In the genomic region with DNA sequence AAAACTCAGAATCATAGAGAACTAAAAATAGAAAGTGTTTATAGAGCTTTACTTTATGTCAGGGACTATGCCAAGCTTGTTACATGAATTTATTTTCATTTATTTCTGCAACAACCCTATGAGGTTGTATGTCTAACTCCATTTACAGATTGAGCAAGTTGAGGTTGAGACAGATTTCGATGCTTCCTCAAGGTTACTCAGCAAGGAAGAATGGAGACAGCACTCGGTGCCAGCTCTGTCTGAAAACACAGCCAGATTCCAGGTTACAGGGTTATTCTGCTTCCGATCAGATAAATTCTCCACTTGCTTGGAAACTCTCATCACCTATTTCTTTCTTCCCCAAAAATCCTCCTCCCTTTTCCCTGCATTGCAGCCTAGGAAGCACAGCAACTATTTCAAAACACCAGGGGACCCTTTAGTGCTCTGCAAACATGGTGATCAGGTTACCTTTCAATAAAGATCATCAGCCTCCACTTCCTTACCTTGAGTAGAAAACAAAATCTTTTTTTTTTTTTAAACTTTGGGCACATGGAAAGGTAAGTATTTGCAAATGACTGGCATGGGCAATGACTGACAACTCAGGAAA, we compare ENCODE assay signal across 20 cellular contexts. TPM values are rescaled to one million over a fixed set of nuclear protein-coding genes. Genes with fewer than 3 reads are reported as not detected.
DNase-seq lines count a peak whose midpoint lies in the region; ATAC-seq, FAIRE-seq and TF ChIP-seq lines count a peak whose summit lies in the region.
"Had no signal": no experiment of that assay in that cellular context is flagged by ENCODE, and none has a peak within 500 bp of the region (broad histone marks: within the 10 kb centered on the region; RNA-seq: fewer than 3 reads in every experiment).

No MANE protein-coding gene starts in this region.

- H3K27me3 ChIP-seq in H1 (replicated peaks in 1 of 4; ENCODE audit: control insufficient read depth in 3 of 4, extremely low read depth in 1 of 4, insufficient read depth in 3 of 4, low read length in 3 of 4) (no peaks in the 10 kb centered on the region; a peak in 2 of 7 replicates), body of pancreas (no peaks in the 10 kb centered on the region)

- H2BK20ac ChIP-seq in H1 (ENCODE audit: low read length), result no peak overlapping the region

- intact Hi-C loops in Right ventricle myocardium superior (cut with DNase I), result no loop called here
- intact Hi-C loops in body of pancreas (cut with DNase I), result loop anchor here (10.0 kb wide), 1 partner anchor 98 kb away; no protein-coding TSS in a partner anchor

- H4K20me1 ChIP-seq in H1 (replicated peaks in 1 of 2; ENCODE audit: control insufficient read depth in 1 of 2, insufficient read depth in 2 of 2, low read length in 2 of 2), result no peaks in the 10 kb centered on the region

- TF ChIP-seq RAD21 in H1 (IDR thresholded peaks at IDR 0.05 in 1 of 2, conservative IDR thresholded peaks at IDR 0.05 in 1 of 2; ENCODE audit: low read depth in 2 of 2, low read length in 2 of 2), result no peak

- no peak overlapping the region for H2BK120ac ChIP-seq in H1 (replicated peaks; ENCODE audit: low read depth, low read length)

- H3K4ac ChIP-seq in H1 (replicated peaks; ENCODE audit: insufficient read length, low read depth, low read length), result no peak overlapping the region

- H3K14ac ChIP-seq in H1 (ENCODE audit: insufficient read length), result no peak overlapping the region

- H3K18ac ChIP-seq in H1 (ENCODE audit: extremely low read depth, low read length), result no peak overlapping the region

- H4K5ac ChIP-seq in H1 (ENCODE audit: insufficient read length, low read depth, low read length), result no peak overlapping the region

- H3K4me3 ChIP-seq in H1 (ENCODE audit: extremely low read depth in 1 of 4, insufficient read depth in 2 of 4, low read depth in 3 of 4, low read length in 4 of 4) (no peak overlapping the region), body of pancreas (no peak overlapping the region)
- H3K4me3 ChIP-seq: esophagus squamous epithelium, skin epidermis had no signal

- no peak overlapping the region for H2BK12ac ChIP-seq in H1 (ENCODE audit: low read depth, low read length)

- no peak overlapping the region for H2BK5ac ChIP-seq in H1 (ENCODE audit: low read depth, low read length)

- ATAC-seq in Right ventricle myocardium superior (ENCODE audit: poor library complexity), result no peak
- no peak for ATAC-seq in body of pancreas
- ATAC-seq: Panc1, T-helper 17 cell had no signal

- peak; percentile 64 for DNase-seq in GM04503 (ENCODE audit: low read depth)
- DNase-seq in NCI-H69 (lab: John Stamatoyannopoulos, UW), result peak; percentile 84
- no peak for DNase-seq in H1 (ENCODE audit: low read depth in 1 of 2, low spot score in 2 of 2)
- peak; percentile 53 for DNase-seq in non-pigmented ciliary epithelial cell (ENCODE audit: low read depth)
- DNase-seq in Right ventricle myocardium superior, result no peak
- no peak for DNase-seq in NCI-H2107 (lab: John Stamatoyannopoulos, UW)
- DNase-seq in body of pancreas, result no peak
- no peak for DNase-seq in T-helper 2 cell
- DNase-seq: activated CD4-positive, alpha-beta memory T cell treated with anti-CD3 and anti-CD28 coated beads for 36 hours; activated effector memory CD4-positive, alpha-beta T cell treated with Interleukin-2 at 50 U/mL for 16 hours; CD4-positive, alpha-beta memory T cell; central memory CD4-positive, alpha-beta T cell; esophagus squamous epithelium; NCI-H2171 treated with DMSO at 0.1 percent for 48 hours; substantia nigra; T-helper 17 cell had no signal

- no peak overlapping the region for H3K27ac ChIP-seq in H1 (ENCODE audit: low read depth, low read length)
- H3K27ac ChIP-seq in body of pancreas, result no peak overlapping the region
- H3K27ac ChIP-seq: esophagus squamous epithelium, KMS-11, skin epidermis had no signal

- peak overlapping the region; percentile 34 to 40; a peak in 3 of 4 replicates for H3K4me2 ChIP-seq in H1 (ENCODE audit: insufficient read depth in 1 of 2, low read depth in 2 of 2, low read length in 2 of 2)
- H3K4me2 ChIP-seq: KMS-11 had no signal

- H3K56ac ChIP-seq in H1 (replicated peaks; ENCODE audit: insufficient read length, low read depth, low read length), result no peak overlapping the region

- FAIRE-seq in H1 (lab: Jason Lieb, UNC), result peak; percentile 36

- H3K36me3 ChIP-seq in H1 (ENCODE audit: control insufficient read depth in 2 of 4, insufficient read depth in 4 of 4, low read length in 3 of 4) (no peaks in the 10 kb centered on the region), body of pancreas (replicated peaks in 1 of 2; ENCODE audit: insufficient read depth in 1 of 2, low read depth in 2 of 2) (no peaks in the 10 kb centered on the region)
- H3K36me3 ChIP-seq: esophagus squamous epithelium had no signal

- no peak overlapping the region for H2AK5ac ChIP-seq in H1 (ENCODE audit: low read depth, low read length)

- H3K79me1 ChIP-seq in H1 (ENCODE audit: low read depth, low read length), result no peaks in the 10 kb centered on the region

- H4K8ac ChIP-seq in H1 (ENCODE audit: extremely low read depth, insufficient read depth, low read length), result no peak overlapping the region

- H3K9me3 ChIP-seq in H1 (ENCODE audit: insufficient read depth in 2 of 2, low read depth in 1 of 2, low read length in 1 of 2), result no peaks in the 10 kb centered on the region
- H3K9me3 ChIP-seq in body of pancreas, result no peaks in the 10 kb centered on the region
- H3K9me3 ChIP-seq: esophagus squamous epithelium had no signal

- no peak overlapping the region for H2BK15ac ChIP-seq in H1 (ENCODE audit: low read length)

- H3K4me1 ChIP-seq in H1 (replicated peaks in 1 of 4; ENCODE audit: control insufficient read depth in 3 of 4, insufficient read depth in 4 of 4, low read length in 3 of 4), result peaks cover 0 to 7% (median 1%) of the 10 kb centered on the region in 4 experiments; a peak in 4 of 7 replicates
- no peaks in the 10 kb centered on the region for H3K4me1 ChIP-seq in body of pancreas
- H3K4me1 ChIP-seq: esophagus squamous epithelium had no signal

- TF ChIP-seq CTCF in H1 (IDR thresholded peaks at IDR 0.05; ENCODE audit: control extremely low read depth in 1 of 3, insufficient read depth in 1 of 3, low read depth in 1 of 3, low read length in 3 of 3) (no peak), body of pancreas (IDR thresholded peaks at IDR 0.05) (no peak)

- no peak overlapping the region for H3K9ac ChIP-seq in H1 (replicated peaks in 1 of 4; ENCODE audit: extremely low read depth in 1 of 4, low read depth in 3 of 4, low read length in 3 of 4)
- H3K9ac ChIP-seq: KMS-11 had no signal

- no peak overlapping the region for H2AFZ ChIP-seq in H1 (ENCODE audit: low read length)

- no peaks in the 10 kb centered on the region for H3K23me2 ChIP-seq in H1 (ENCODE audit: low read depth, low read length)

- TF ChIP-seq POLR2A in H1 (IDR thresholded peaks at IDR 0.05; ENCODE audit: control extremely low read depth in 1 of 2, low read depth in 2 of 2, low read length in 2 of 2) (no peak), body of pancreas (IDR thresholded peaks at IDR 0.05) (no peak)

- POLR2A ChIA-PET in H1 (lab: Charles Lee; ENCODE audit: partially characterized antibody), result no interaction called here

- TF ChIP-seq EP300 in H1 (IDR thresholded peaks at IDR 0.05; ENCODE audit: borderline replicate concordance in 1 of 2, low read depth in 2 of 2, low read length in 2 of 2), result no peak

- no peak overlapping the region for H4K91ac ChIP-seq in H1 (replicated peaks; ENCODE audit: insufficient read length, low read length)

- no peak overlapping the region for H3K23ac ChIP-seq in H1 (ENCODE audit: insufficient read length)

- CTCF ChIA-PET in H1 (lab: Charles Lee; ENCODE audit: partially characterized antibody), result interaction anchor here (0.6 to 2.3 kb wide), 9 partner anchors 9 to 106 kb away, joined by 3 to 7 read pairs (median 4); no protein-coding TSS in a partner anchor

- no peaks in the 10 kb centered on the region for H3K79me2 ChIP-seq in H1 (ENCODE audit: control insufficient read depth in 1 of 2, insufficient read depth in 2 of 2, low read length in 2 of 2)

- WGBS in H1 (ENCODE audit: extremely low coverage in 1 of 2, insufficient coverage in 1 of 2, insufficient read length in 1 of 2, insufficient replicate concordance in 2 of 2, low coverage in 1 of 2, low lambda C conversion rate in 2 of 2, missing lambda C conversion rate in 1 of 2), 2 experiments, result 64% methylated on average over 3 of the region's 3 CpGs; no CpG with 5 or more reads in 1 of the 2 experiments
- WGBS in body of pancreas, 2 donors, result 45 to 54% methylated on average over 3 of the region's 3 CpGs

RNA-seq across cellular contexts. Expression of a gene that starts 7.0 kb away (rescaled TPM):
- total RNA-seq in H1 (2021; fragmentation: NEBNext Ultra II Directional; extraction: Animal tissue kit (Norgen Biotek cat#: 25700)), result not detected in 2 replicates
- not detected in 2 replicates for polyA plus RNA-seq in H1 (2011; rRNA removed)
- not detected for polyA plus RNA-seq in H1 (2011; cell fraction: cytosol; rRNA removed)
- polyA plus RNA-seq in H1 (2011; cell fraction: nucleus; rRNA removed), result not detected
- polyA plus RNA-seq in H1 (2012, experiment 1 of 2), result not detected in 4 replicates
- not detected for polyA plus RNA-seq in H1 (2012, experiment 2 of 2)
- not detected for polyA plus RNA-seq in H1 (2013, experiment 1 of 2)
- not detected for polyA plus RNA-seq in H1 (2013, experiment 2 of 2)
- not detected in 2 replicates for polyA minus RNA-seq in H1 (2011; rRNA and poly(A)+ RNA removed)
- not detected for polyA minus RNA-seq in H1 (2011; cell fraction: cytosol; rRNA and poly(A)+ RNA removed)
- polyA minus RNA-seq in H1 (2011; cell fraction: nucleus; rRNA and poly(A)+ RNA removed), result not detected
- not detected for total RNA-seq in Right ventricle myocardium superior
- 1 to 10 TPM in 1 of 2 donors, not detected in 1; 1.0 TPM for total RNA-seq in body of pancreas
- total RNA-seq: activated CD4-positive, alpha-beta memory T cell treated with anti-CD3 and anti-CD28 coated beads for 36 hours; CD4-positive, alpha-beta memory T cell; esophagus squamous epithelium; kidney epithelial cell; T-helper 17 cell had no signal
- polyA plus RNA-seq: CD4-positive, alpha-beta memory T cell had no signal

RNA-seq across cellular contexts. Expression of a gene that starts 38.4 kb away (rescaled TPM):
- total RNA-seq in H1 (2021; fragmentation: NEBNext Ultra II Directional; extraction: Animal tissue kit (Norgen Biotek cat#: 25700)), result not detected in 2 replicates
- polyA plus RNA-seq in H1 (2011; rRNA removed), result not detected in 2 replicates
- not detected for polyA plus RNA-seq in H1 (2011; cell fraction: cytosol; rRNA removed)
- not detected for polyA plus RNA-seq in H1 (2011; cell fraction: nucleus; rRNA removed)
- not detected in 4 replicates for polyA plus RNA-seq in H1 (2012, experiment 1 of 2)
- not detected for polyA plus RNA-seq in H1 (2012, experiment 2 of 2)
- 0.02 TPM for polyA plus RNA-seq in H1 (2013, experiment 1 of 2)
- not detected for polyA plus RNA-seq in H1 (2013, experiment 2 of 2)
- not detected in 2 replicates for polyA minus RNA-seq in H1 (2011; rRNA and poly(A)+ RNA removed)
- polyA minus RNA-seq in H1 (2011; cell fraction: cytosol; rRNA and poly(A)+ RNA removed), result not detected
- polyA minus RNA-seq in H1 (2011; cell fraction: nucleus; rRNA and poly(A)+ RNA removed), result not detected
- total RNA-seq in Right ventricle myocardium superior, result not detected
- not detected for total RNA-seq in body of pancreas
- total RNA-seq: activated CD4-positive, alpha-beta memory T cell treated with anti-CD3 and anti-CD28 coated beads for 36 hours; CD4-positive, alpha-beta memory T cell; kidney epithelial cell; T-helper 17 cell had no signal
- polyA plus RNA-seq: CD4-positive, alpha-beta memory T cell had no signal

RNA-seq across cellular contexts. Expression of a gene that starts 38.4 kb away (rescaled TPM):
- not detected in 2 replicates for total RNA-seq in H1 (2021; fragmentation: NEBNext Ultra II Directional; extraction: Animal tissue kit (Norgen Biotek cat#: 25700))
- polyA plus RNA-seq in H1 (2011; rRNA removed), result not detected in 2 replicates
- polyA plus RNA-seq in H1 (2011; cell fraction: cytosol; rRNA removed), result not detected
- polyA plus RNA-seq in H1 (2011; cell fraction: nucleus; rRNA removed), result not detected
- not detected in 4 replicates for polyA plus RNA-seq in H1 (2012, experiment 1 of 2)
- not detected for polyA plus RNA-seq in H1 (2012, experiment 2 of 2)
- not detected for polyA plus RNA-seq in H1 (2013, experiment 1 of 2)
- polyA plus RNA-seq in H1 (2013, experiment 2 of 2), result 0.02 TPM
- not detected in 2 replicates for polyA minus RNA-seq in H1 (2011; rRNA and poly(A)+ RNA removed)
- polyA minus RNA-seq in H1 (2011; cell fraction: cytosol; rRNA and poly(A)+ RNA removed), result not detected
- not detected for polyA minus RNA-seq in H1 (2011; cell fraction: nucleus; rRNA and poly(A)+ RNA removed)
- total RNA-seq in Right ventricle myocardium superior (not detected), body of pancreas (10 to 100 TPM in 1 of 2 donors, not detected in 1; 34.8 TPM)
- total RNA-seq: activated CD4-positive, alpha-beta memory T cell treated with anti-CD3 and anti-CD28 coated beads for 36 hours; CD4-positive, alpha-beta memory T cell had no signal
- polyA plus RNA-seq: CD4-positive, alpha-beta memory T cell had no signal

RNA-seq across cellular contexts. Expression of a gene that starts 56.0 kb away (rescaled TPM):
- 0.17 TPM in 1 of 2 replicates, not detected in the other for total RNA-seq in H1 (2021; fragmentation: NEBNext Ultra II Directional; extraction: Animal tissue kit (Norgen Biotek cat#: 25700))
- 0.03 TPM in 1 of 2 replicates, not detected in the other for polyA plus RNA-seq in H1 (2011; rRNA removed)
- not detected for polyA plus RNA-seq in H1 (2011; cell fraction: cytosol; rRNA removed)
- polyA plus RNA-seq in H1 (2011; cell fraction: nucleus; rRNA removed), result not detected
- not detected in 4 replicates for polyA plus RNA-seq in H1 (2012, experiment 1 of 2)
- not detected for polyA plus RNA-seq in H1 (2012, experiment 2 of 2)
- 0.28 TPM for polyA plus RNA-seq in H1 (2013, experiment 1 of 2)
- 0.24 TPM for polyA plus RNA-seq in H1 (2013, experiment 2 of 2)
- not detected in 2 replicates for polyA minus RNA-seq in H1 (2011; rRNA and poly(A)+ RNA removed)
- polyA minus RNA-seq in H1 (2011; cell fraction: cytosol; rRNA and poly(A)+ RNA removed), result not detected
- polyA minus RNA-seq in H1 (2011; cell fraction: nucleus; rRNA and poly(A)+ RNA removed), result not detected
- not detected for total RNA-seq in Right ventricle myocardium superior
- not detected for total RNA-seq in body of pancreas
- total RNA-seq: activated CD4-positive, alpha-beta memory T cell treated with anti-CD3 and anti-CD28 coated beads for 36 hours; CD4-positive, alpha-beta memory T cell; esophagus squamous epithelium; T-helper 17 cell had no signal
- polyA plus RNA-seq: CD4-positive, alpha-beta memory T cell had no signal

Comparison
In these comparisons a context has a peak if more than half of its experiments do, and no peak if none do; other contexts are left out.
1. DNase-seq: peak in GM04503 (single experiment), NCI-H69 (single experiment) and non-pigmented ciliary epithelial cell (single experiment); none in H1 (0 of 2), Right ventricle myocardium superior (single experiment), NCI-H2107 (single experiment), body of pancreas (0 of 4) and T-helper 2 cell (0 of 5).